ENCODE assay signal across 8 cellular contexts in genomic region chr7:157011333-157012112, GRCh38. TPM values are rescaled to one million over a fixed set of nuclear protein-coding genes. Genes with fewer than 3 reads are reported as not detected.
A peak's percentile ranks its signal among the peaks of the same experiment; 100 is the strongest.
DNase-seq lines count a peak whose midpoint lies in the region; ATAC-seq, FAIRE-seq and TF ChIP-seq lines count a peak whose summit lies in the region.

No MANE protein-coding gene starts in this region.

- no peaks in the 10 kb centered on the region for H3K9me3 ChIP-seq in HCT116 (ENCODE audit: control insufficient read depth in 1 of 2, insufficient read depth in 1 of 2, low read depth in 1 of 2, low read length in 2 of 2)
- H3K9me3 ChIP-seq in T-helper 17 cell (ENCODE audit: control insufficient read depth, low read length, poor library complexity, severe bottlenecking) = no peaks in the 10 kb centered on the region

- TF ChIP-seq RAD21 in HCT116 (IDR thresholded peaks at IDR 0.05; ENCODE audit: low read depth) = no peak

- H3K36me3 Mint-ChIP-seq in T-helper 17 cell (ENCODE audit: low read depth) = peaks cover 9% of the 10 kb centered on the region
- no peaks in the 10 kb centered on the region for H3K36me3 Mint-ChIP-seq in mesothelial cell of epicardium

- no peaks in the 10 kb centered on the region for H3K9me2 ChIP-seq in HCT116 (ENCODE audit: insufficient read depth)

- POLR2A ChIA-PET in HCT116 (lab: Charles Lee) = no interaction called here

- no peak for FAIRE-seq in GM19239 (lab: Jason Lieb, UNC)

- peak overlapping the region; percentile 79 for H3K27ac ChIP-seq in HCT116 (ENCODE audit: low read depth, low read length)

- H3K4me2 ChIP-seq in HCT116 (ENCODE audit: low read length) = peak overlapping the region; percentile 98

- no peak overlapping the region for H2AFZ ChIP-seq in HCT116 (ENCODE audit: low read depth, low read length, poor library complexity, severe bottlenecking)

- H3K4me3 Mint-ChIP-seq in T-helper 17 cell = peak overlapping the region; percentile 75
- peak overlapping the region; percentile 60 for H3K4me3 Mint-ChIP-seq in mesothelial cell of epicardium

- CTCF ChIA-PET in HCT116 (lab: Charles Lee) = interaction anchor here (1.1 kb wide), 1 partner anchor 12 kb away, joined by 3 read pairs; no protein-coding TSS in a partner anchor

- intact Hi-C loops in HCT116 (cut with micrococcal nuclease) = loop anchor here (2.0 kb wide), 2 partner anchors 63 to 127 kb away; partner anchors contain the start of genes NOM1 and UBE3C

- peak; percentile 35 for DNase-seq in DMS153 (lab: John Stamatoyannopoulos, UW)
- no peak for DNase-seq in HCT116 (ENCODE audit: low read depth, low spot score)
- DNase-seq in T-helper 17 cell = no peak
- no peak for DNase-seq in mesothelial cell of epicardium (ENCODE audit: low spot score in 2 of 2, unreplicated experiment in 2 of 2)
- no peak for DNase-seq in NK-92 treated with Interleukin-12 subunit alpha and Interleukin-12 subunit beta, amount 100 ng/mL, for 24 hours (lab: John Stamatoyannopoulos, UW)
- no peak for DNase-seq in GM19239 (ENCODE audit: insufficient read length, low spot score)

- TF ChIP-seq CTCF in HCT116 (IDR thresholded peaks at IDR 0.05 in 2 of 3, conservative IDR thresholded peaks at IDR 0.05 in 1 of 3; ENCODE audit: borderline replicate concordance in 1 of 3, insufficient read depth in 1 of 3, low read depth in 2 of 3, low read length in 2 of 3) (no peak), mesothelial cell of epicardium (IDR thresholded peaks at IDR 0.05; ENCODE audit: unreplicated experiment) (no peak)

- no peaks in the 10 kb centered on the region for H3K27me3 ChIP-seq in HCT116 (ENCODE audit: insufficient read depth, low read length)

- TF ChIP-seq POLR2A in HCT116 (IDR thresholded peaks at IDR 0.05; ENCODE audit: borderline replicate concordance, extremely low read depth, insufficient read depth, insufficient read length) = no peak

- H4K20me1 ChIP-seq in HCT116 (ENCODE audit: insufficient read depth) = no peaks in the 10 kb centered on the region

- H3K4me3 ChIP-seq in HCT116 (replicated peaks in 1 of 2; ENCODE audit: low read depth in 1 of 2, low read length in 2 of 2) = peak overlapping the region; percentile 64 to 92

- H3K27me3 Mint-ChIP-seq in T-helper 17 cell = peaks cover 80% of the 10 kb centered on the region
- H3K27me3 Mint-ChIP-seq in mesothelial cell of epicardium (ENCODE audit: low read depth) = peaks cover 88% of the 10 kb centered on the region

- peaks cover 12% of the 10 kb centered on the region for H3K4me1 Mint-ChIP-seq in T-helper 17 cell
- peaks cover 4% of the 10 kb centered on the region for H3K4me1 Mint-ChIP-seq in mesothelial cell of epicardium

- no peaks in the 10 kb centered on the region for H3K36me3 ChIP-seq in HCT116 (ENCODE audit: control insufficient read depth in 1 of 2, insufficient read depth in 2 of 2, low read length in 2 of 2)

- ATAC-seq in HCT116 (peak; percentile 21), T-helper 17 cell (no peak), HG02623 (IDR thresholded peaks at IDR 0.05; ENCODE audit: unreplicated experiment) (no peak), GM21390 (IDR thresholded peaks at IDR 0.05; ENCODE audit: unreplicated experiment) (no peak)

- peak overlapping the region; percentile 90 for H3K9ac ChIP-seq in HCT116 (ENCODE audit: low read length)

- H3K4me1 ChIP-seq in HCT116 (ENCODE audit: control insufficient read depth in 1 of 2, insufficient read depth in 2 of 2, low read length in 2 of 2) = peaks cover 14 to 28% of the 10 kb centered on the region in 2 experiments

- no TSS peak for BruUV-seq in HCT116 (replicated peaks; lab: Mats Ljungman, UMichigan)

- H3K79me2 ChIP-seq in HCT116 (ENCODE audit: insufficient read depth, low read length) = peaks cover 7% of the 10 kb centered on the region; the same call in 1 of the 2 replicates

- no peak overlapping the region for H3K27ac Mint-ChIP-seq in T-helper 17 cell
- H3K27ac Mint-ChIP-seq in mesothelial cell of epicardium = no peak overlapping the region

- H3K9me3 Mint-ChIP-seq in mesothelial cell of epicardium = no peaks in the 10 kb centered on the region

- RAD21 ChIA-PET in HCT116 (lab: Charles Lee; ENCODE audit: low non-redundant PET in 1 of 2, low total read pairs in 2 of 2, uncharacterized antibody in 2 of 2, unreplicated experiment in 2 of 2) = no interaction called here

TF ChIP-seq in HCT116, 20 proteins besides CTCF, POLR2A, EP300 and RAD21:
- peak; percentile 9; the same call in 1 of the 2 replicates for TF ChIP-seq EGR1 (IDR thresholded peaks at IDR 0.05; ENCODE audit: low read depth)
- no peak for TF ChIP-seq YY1 (IDR thresholded peaks at IDR 0.05; ENCODE audit: extremely low read depth, insufficient replicate concordance, low read depth, low read length)
- TF ChIP-seq, protein P1, sequence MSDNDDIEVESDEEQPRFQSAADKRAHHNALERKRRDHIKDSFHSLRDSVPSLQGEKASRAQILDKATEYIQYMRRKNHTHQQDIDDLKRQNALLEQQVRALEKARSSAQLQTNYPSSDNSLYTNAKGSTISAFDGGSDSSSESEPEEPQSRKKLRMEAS (IDR thresholded peaks at IDR 0.05) = peak; percentile 91; the same call in 1 of the 2 replicates
- no peak for TF ChIP-seq SP1 (IDR thresholded peaks at IDR 0.05; ENCODE audit: low read depth)
- TF ChIP-seq FOSL1 (IDR thresholded peaks at IDR 0.05; ENCODE audit: low read depth) = no peak
- no peak for TF ChIP-seq POLR2AphosphoS5 (IDR thresholded peaks at IDR 0.05; ENCODE audit: low read depth, low read length)
- no peak for TF ChIP-seq TCF7L2 (IDR thresholded peaks at IDR 0.05; ENCODE audit: borderline replicate concordance, extremely low read depth, insufficient read depth, insufficient read length)
- TF ChIP-seq EZH2 (IDR thresholded peaks at IDR 0.05) = no peak

RNA-seq across cellular contexts. Expression of gene MNX1, which starts 1.1 kb away (rescaled TPM):
- total RNA-seq in HCT116 (2021; ENCODE audit: unreplicated experiment) (7.7 TPM), T-helper 17 cell (under 1 TPM; 0.15 to 0.21 TPM), mesothelial cell of epicardium (not detected in 3 replicates)
- polyA plus RNA-seq in HCT116 (2012) = 2.7 and 3.5 TPM in 2 replicates
